ENCODE assay signal across 21 cellular contexts in genomic region chr16:86986809-86987487, GRCh38.
"Had no signal": no experiment of that assay in that cellular context is flagged by ENCODE, and none has a peak within 500 bp of the region (broad histone marks: within the 10 kb centered on the region; RNA-seq: fewer than 3 reads in every experiment).

No MANE protein-coding gene starts in this region.

- H3K79me2 ChIP-seq: parathyroid adenoma had no signal

- H3K27ac ChIP-seq: ascending aorta, gastrocnemius medialis, neutrophil, parathyroid adenoma, transverse colon, VCaP had no signal

- H3K4me3 Mint-ChIP-seq: dendritic cell treated with granulocyte-macrophage colony-stimulating factor and Interleukin-4, amounts not matched to agents 40 ng/mL and 50 ng/mL, for 4 days had no signal

- H2AFZ ChIP-seq: parathyroid adenoma had no signal

- H3K9me3 Mint-ChIP-seq: dendritic cell treated with granulocyte-macrophage colony-stimulating factor and Interleukin-4, amounts not matched to agents 40 ng/mL and 50 ng/mL, for 4 days; naive thymus-derived CD8-positive, alpha-beta T cell had no signal

- H3K9ac ChIP-seq: parathyroid adenoma had no signal

- DNase-seq: activated CD4-positive, alpha-beta T cell treated with anti-CD3 and anti-CD28 coated beads, Interleukin-2, amount 50 U/mL, for 4 hours; activated CD4-positive, CD25-positive, alpha-beta regulatory T cell treated with anti-CD3 and anti-CD28 coated beads, Interleukin-2, amount 50 U/mL, for 72 hours; activated effector memory CD4-positive, alpha-beta T cell treated with Interleukin-2 at 50 U/mL for 16 hours; activated naive CD4-positive, alpha-beta T cell treated with anti-CD3 and anti-CD28 coated beads, Interleukin-2, amount 50 U/mL, for 16 hours; activated T-cell treated with anti-CD3 and anti-CD28 coated beads, Interleukin-2, amount 50 U/mL, for 48 hours; effector CD8-positive, alpha-beta T cell; gastrocnemius medialis; left cardiac atrium; mesendoderm; naive thymus-derived CD8-positive, alpha-beta T cell; stimulated activated CD8-positive, alpha-beta memory T cell treated with anti-CD3 and anti-CD28 coated beads, Interleukin-4, amount 100 ng/mL, for 48 hours; stimulated activated naive CD4-positive, alpha-beta T cell treated with Interleukin-2 at 50 U/mL for 16 hours; SW 1271; T-helper 2 cell; transverse colon had no signal

- H3K36me3 Mint-ChIP-seq: naive thymus-derived CD8-positive, alpha-beta T cell had no signal

- H3K4me1 ChIP-seq: ascending aorta, gastrocnemius medialis, parathyroid adenoma, transverse colon had no signal

- ATAC-seq: esophagus mucosa; gastrocnemius medialis; left cardiac atrium; naive thymus-derived CD8-positive, alpha-beta T cell had no signal

- H3K4me3 ChIP-seq: ascending aorta, gastrocnemius medialis, transverse colon had no signal

- H3K27ac Mint-ChIP-seq: dendritic cell treated with granulocyte-macrophage colony-stimulating factor and Interleukin-4, amounts not matched to agents 40 ng/mL and 50 ng/mL, for 4 days had no signal

- H3K36me3 ChIP-seq: ascending aorta, gastrocnemius medialis, neutrophil, transverse colon had no signal

- H3K9me3 ChIP-seq: ascending aorta, gastrocnemius medialis, neutrophil, transverse colon had no signal

- H3K27me3 ChIP-seq: ascending aorta, neutrophil, transverse colon had no signal
